In genomic region chr20:50628326-50628725, GRCh38 we compare ENCODE assay signal across 13 cellular contexts.
DNase-seq lines count a peak whose midpoint lies in the region; ATAC-seq, FAIRE-seq and TF ChIP-seq lines count a peak whose summit lies in the region.
"Had no signal": no experiment of that assay in that cellular context is flagged by ENCODE, and none has a peak within 500 bp of the region (broad histone marks: within the 10 kb centered on the region; RNA-seq: fewer than 3 reads in every experiment).

No MANE protein-coding gene starts in this region.

- peak overlapping the region; percentile 68 for H3K27ac Mint-ChIP-seq in endodermal cell
- no peak overlapping the region for H3K27ac Mint-ChIP-seq in natural killer cell

- in situ Hi-C loops in HepG2 (cut with HindIII; ENCODE audit: extremely low pct_ligation_motif_present, low pct_unique_long_range_greater_than_20kb), result loop anchor here (25.0 kb wide), 1 partner anchor 109 kb away; the partner anchor contains the start of gene PARD6B

- H4K20me1 ChIP-seq in HepG2 (ENCODE audit: insufficient read depth, low read length) (no peaks in the 10 kb centered on the region), hepatocyte (ENCODE audit: insufficient read depth, poor library complexity, severe bottlenecking) (no peaks in the 10 kb centered on the region)

- peaks cover under 1% of the 10 kb centered on the region for H3K27me3 Mint-ChIP-seq in endodermal cell (ENCODE audit: insufficient read depth)
- H3K27me3 Mint-ChIP-seq in natural killer cell (ENCODE audit: low read depth in 2 of 2), result peaks cover 0 to 7% of the 10 kb centered on the region in 2 donors

- H3K9me2 ChIP-seq in hepatocyte (replicated peaks; ENCODE audit: insufficient read depth), result no peaks in the 10 kb centered on the region

- no peak for TF ChIP-seq POLR2A in HepG2 (IDR thresholded peaks at IDR 0.05; ENCODE audit: insufficient read depth in 1 of 2, low read depth in 2 of 2, low read length in 2 of 2)
- no peak for TF ChIP-seq POLR2A in right lobe of liver (IDR thresholded peaks at IDR 0.05)

- no peak for FAIRE-seq in HepG2 (lab: Jason Lieb, UNC)
- FAIRE-seq: GM19239 had no signal

- H3K4me1 ChIP-seq in HepG2 (ENCODE audit: insufficient read depth, low read length), result peaks cover 50% of the 10 kb centered on the region
- H3K4me1 ChIP-seq in right lobe of liver, result peaks cover 0 to 9% (median 3%) of the 10 kb centered on the region in 4 donors
- peaks cover 8% of the 10 kb centered on the region for H3K4me1 ChIP-seq in endodermal cell (ENCODE audit: control insufficient read depth, insufficient read depth, low read length)
- peaks cover 4% of the 10 kb centered on the region for H3K4me1 ChIP-seq in hepatocyte (ENCODE audit: insufficient read depth)

- no peaks in the 10 kb centered on the region for H3K36me3 ChIP-seq in HepG2 (replicated peaks in 1 of 2; ENCODE audit: control insufficient read depth in 1 of 2, insufficient read depth in 2 of 2, low read length in 2 of 2)
- H3K36me3 ChIP-seq in right lobe of liver, result no peaks in the 10 kb centered on the region
- H3K36me3 ChIP-seq in endodermal cell (ENCODE audit: control insufficient read depth, insufficient read depth, low read length), result no peaks in the 10 kb centered on the region
- no peaks in the 10 kb centered on the region for H3K36me3 ChIP-seq in hepatocyte (replicated peaks; ENCODE audit: insufficient read depth, low read depth)

- DNase-seq in HepG2 (ENCODE audit: low spot score) (peak; percentile 33), right lobe of liver (no peak), NCI-H345 (lab: John Stamatoyannopoulos, UW) (peak; percentile 72), endodermal cell (no peak), natural killer cell (no peak), midbrain (lab: John Stamatoyannopoulos, UW) (no peak), hepatocyte (ENCODE audit: low spot score) (no peak)
- DNase-seq: activated CD8-positive, alpha-beta memory T cell treated with anti-CD3 and anti-CD28 coated beads for 24 hours; effector CD4-positive, alpha-beta T cell; KBM-7; NCI-H446 had no signal

- no TSS peak for BruUV-seq in HepG2 (replicated peaks; lab: Mats Ljungman, UMichigan)

- ATAC-seq in HepG2 (peak; percentile 25), right lobe of liver (no peak), HG03565 (IDR thresholded peaks at IDR 0.05; ENCODE audit: unreplicated experiment) (no peak), natural killer cell (no peak)

- H3K36me3 Mint-ChIP-seq in endodermal cell (ENCODE audit: low read depth), result no peaks in the 10 kb centered on the region
- H3K36me3 Mint-ChIP-seq in natural killer cell, result no peaks in the 10 kb centered on the region

- H3K9me3 ChIP-seq in HepG2 (ENCODE audit: low read length), result no peaks in the 10 kb centered on the region
- no peaks in the 10 kb centered on the region for H3K9me3 ChIP-seq in right lobe of liver
- H3K9me3 ChIP-seq in endodermal cell (ENCODE audit: control insufficient read depth, low read length), result no peaks in the 10 kb centered on the region
- no peaks in the 10 kb centered on the region for H3K9me3 ChIP-seq in hepatocyte (ENCODE audit: low read depth)

- no peak overlapping the region for H2AFZ ChIP-seq in HepG2 (ENCODE audit: low read length)
- H2AFZ ChIP-seq in hepatocyte, result no peak overlapping the region

- H3K4me3 ChIP-seq in HepG2 (replicated peaks in 1 of 3; ENCODE audit: insufficient read depth in 1 of 3, low read depth in 2 of 3, low read length in 3 of 3), result peak overlapping the region in 1 of 3 experiments; percentile 28; a peak in 1 of 6 replicates
- H3K4me3 ChIP-seq in right lobe of liver, result no peak overlapping the region
- no peak overlapping the region for H3K4me3 ChIP-seq in endodermal cell (ENCODE audit: low read length)
- H3K4me3 ChIP-seq in hepatocyte, result no peak overlapping the region

- intact Hi-C loops in HepG2 (cut with micrococcal nuclease; ENCODE audit: unreplicated experiment), result no loop called here
- intact Hi-C loops in right lobe of liver (cut with DNase I), result no loop called here
- intact Hi-C loops in natural killer cell (cut with micrococcal nuclease), result no loop called here

- TF ChIP-seq CTCF in HepG2 (CRISPR knock-in tag; IDR thresholded peaks at IDR 0.05), result peak; percentile 38
- TF ChIP-seq CTCF in right lobe of liver (IDR thresholded peaks at IDR 0.05), result no peak
- no peak for TF ChIP-seq CTCF in endodermal cell (conservative IDR thresholded peaks at IDR 0.05)
- no peak for TF ChIP-seq CTCF in natural killer cell (IDR thresholded peaks at IDR 0.05)
- TF ChIP-seq CTCF in hepatocyte (IDR thresholded peaks at IDR 0.05; ENCODE audit: poor library complexity), result no peak

- H3K4me3 Mint-ChIP-seq in endodermal cell, result no peak overlapping the region
- no peak overlapping the region for H3K4me3 Mint-ChIP-seq in natural killer cell

- TF ChIP-seq EP300 in HepG2 (IDR thresholded peaks at IDR 0.05; ENCODE audit: low read depth in 2 of 2, low read length in 2 of 2) (no peak), HepG2 (CRISPR knock-in tag; IDR thresholded peaks at IDR 0.05; ENCODE audit: borderline replicate concordance) (no peak)

- H3K79me2 ChIP-seq in HepG2 (ENCODE audit: insufficient read depth, low read length), result no peaks in the 10 kb centered on the region
- H3K79me2 ChIP-seq in hepatocyte, result no peaks in the 10 kb centered on the region

- H3K9me3 Mint-ChIP-seq in endodermal cell, result no peaks in the 10 kb centered on the region
- no peaks in the 10 kb centered on the region for H3K9me3 Mint-ChIP-seq in natural killer cell

- no peak overlapping the region for H3K27ac ChIP-seq in HepG2 (ENCODE audit: extremely low read length, insufficient read depth, low read length)
- no peak overlapping the region for H3K27ac ChIP-seq in right lobe of liver
- H3K27ac ChIP-seq in endodermal cell (ENCODE audit: low read depth, low read length), result peak overlapping the region; percentile 47
- no peak overlapping the region for H3K27ac ChIP-seq in hepatocyte

- 41% methylated on average over 11 of the region's 11 CpGs for WGBS in HepG2 (ENCODE audit: low lambda C conversion rate)
- WGBS in right lobe of liver (ENCODE audit: insufficient coverage, low coverage, low lambda C conversion rate, missing lambda C conversion rate), result 61% methylated on average over 7 of the region's 11 CpGs
- WGBS in endodermal cell (ENCODE audit: insufficient coverage in 1 of 2, insufficient read length in 1 of 2), 2 experiments, result 61 to 80% methylated on average over 4 to 11 of the region's 11 CpGs
- WGBS in hepatocyte (ENCODE audit: low lambda C conversion rate, missing lambda C conversion rate), result 65% methylated on average over 11 of the region's 11 CpGs

- H3K4me2 ChIP-seq in HepG2 (ENCODE audit: low read depth, low read length) (peak overlapping the region; percentile 40), hepatocyte (no peak overlapping the region)

- CTCF ChIA-PET in HepG2 (lab: Yijun Ruan, JAX; ENCODE audit: low intra/inter-chr PET ratio, low total read pairs), result no interaction called here

- H3K9ac ChIP-seq in HepG2 (ENCODE audit: insufficient read depth, low read depth, low read length) (no peak overlapping the region), endodermal cell (ENCODE audit: extremely low read depth, low read length, poor library complexity, severe bottlenecking) (no peak overlapping the region)

- no peak for TF ChIP-seq RAD21 in HepG2 (CRISPR knock-in tag; IDR thresholded peaks at IDR 0.05)

- H3K4me1 Mint-ChIP-seq in endodermal cell (peaks cover 7% of the 10 kb centered on the region), natural killer cell (no peaks in the 10 kb centered on the region)

- POLR2A ChIA-PET in HepG2 (lab: Yijun Ruan, JAX), result interaction anchor here (0.9 kb wide), 1 partner anchor 117 kb away, joined by 3 read pairs; no protein-coding TSS in a partner anchor

- peaks cover 12 to 54% of the 10 kb centered on the region in 2 experiments for H3K27me3 ChIP-seq in HepG2 (ENCODE audit: control insufficient read depth in 1 of 2, insufficient read depth in 2 of 2, low read length in 2 of 2)
- no peaks in the 10 kb centered on the region for H3K27me3 ChIP-seq in right lobe of liver
- no peaks in the 10 kb centered on the region for H3K27me3 ChIP-seq in endodermal cell (ENCODE audit: control insufficient read depth, insufficient read depth, low read length, poor library complexity, severe bottlenecking)
- H3K27me3 ChIP-seq in hepatocyte, result no peaks in the 10 kb centered on the region

TF ChIP-seq in HepG2, 621 proteins besides CTCF, POLR2A, EP300 and RAD21 (continues in another document):
- TF ChIP-seq KDM5B (CRISPR knock-in tag; IDR thresholded peaks at IDR 0.05; ENCODE audit: borderline replicate concordance) (0 out of 2 replicates have a peak, but pooled peaks have one; percentile 14), EHMT2 (IDR thresholded peaks at IDR 0.05; ENCODE audit: borderline replicate concordance, low read depth, low read length) (no peak), SRSF1 (optimal IDR thresholded peaks at IDR 0.05; ENCODE audit: low read depth, low read length) (peak; percentile 37), MBNL3 (CRISPR knock-in tag; conservative IDR thresholded peaks at IDR 0.05) (no peak)
- TF ChIP-seq, protein P1, sequence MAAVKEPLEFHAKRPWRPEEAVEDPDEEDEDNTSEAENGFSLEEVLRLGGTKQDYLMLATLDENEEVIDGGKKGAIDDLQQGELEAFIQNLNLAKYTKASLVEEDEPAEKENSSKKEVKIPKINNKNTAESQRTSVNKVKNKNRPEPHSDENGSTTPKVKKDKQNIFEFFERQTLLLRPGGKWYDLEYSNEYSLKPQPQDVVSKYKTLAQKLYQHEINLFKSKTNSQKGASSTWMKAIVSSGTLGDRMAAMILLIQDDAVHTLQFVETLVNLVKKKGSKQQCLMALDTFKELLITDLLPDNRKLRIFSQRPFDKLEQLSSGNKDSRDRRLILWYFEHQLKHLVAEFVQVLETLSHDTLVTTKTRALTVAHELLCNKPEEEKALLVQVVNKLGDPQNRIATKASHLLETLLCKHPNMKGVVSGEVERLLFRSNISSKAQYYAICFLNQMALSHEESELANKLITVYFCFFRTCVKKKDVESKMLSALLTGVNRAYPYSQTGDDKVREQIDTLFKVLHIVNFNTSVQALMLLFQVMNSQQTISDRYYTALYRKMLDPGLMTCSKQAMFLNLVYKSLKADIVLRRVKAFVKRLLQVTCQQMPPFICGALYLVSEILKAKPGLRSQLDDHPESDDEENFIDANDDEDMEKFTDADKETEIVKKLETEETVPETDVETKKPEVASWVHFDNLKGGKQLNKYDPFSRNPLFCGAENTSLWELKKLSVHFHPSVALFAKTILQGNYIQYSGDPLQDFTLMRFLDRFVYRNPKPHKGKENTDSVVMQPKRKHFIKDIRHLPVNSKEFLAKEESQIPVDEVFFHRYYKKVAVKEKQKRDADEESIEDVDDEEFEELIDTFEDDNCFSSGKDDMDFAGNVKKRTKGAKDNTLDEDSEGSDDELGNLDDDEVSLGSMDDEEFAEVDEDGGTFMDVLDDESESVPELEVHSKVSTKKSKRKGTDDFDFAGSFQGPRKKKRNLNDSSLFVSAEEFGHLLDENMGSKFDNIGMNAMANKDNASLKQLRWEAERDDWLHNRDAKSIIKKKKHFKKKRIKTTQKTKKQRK (IDR thresholded peaks at IDR 0.05; ENCODE audit: low read length), result no peak

Comparison
In these comparisons a context has a peak if more than half of its experiments do, and no peak if none do; other contexts are left out.
1. DNase-seq: peak in HepG2 (single experiment) and NCI-H345 (single experiment); none in right lobe of liver (0 of 3), endodermal cell (single experiment), natural killer cell (single experiment), midbrain (single experiment) and hepatocyte (single experiment).